Comparison of ENCODE assay signal across 32 cellular contexts in genomic region chr7:146129997-146130396, GRCh38. TPM values are rescaled to one million over a fixed set of nuclear protein-coding genes. Genes with fewer than 3 reads are reported as not detected.
"Had no signal": no experiment of that assay in that cellular context is flagged by ENCODE, and none has a peak within 500 bp of the region (broad histone marks: within the 10 kb centered on the region; RNA-seq: fewer than 3 reads in every experiment).

No MANE protein-coding gene starts in this region.

- ATAC-seq: activated naive CD4-positive, alpha-beta T cell treated with anti-CD3 and anti-CD28 coated beads, Interleukin-2, amount 50 U/mL, for 72 hours; activated naive CD8-positive, alpha-beta T cell treated with anti-CD3 and anti-CD28 coated beads, Interleukin-2, amount 50 U/mL, for 24 hours; activated T-cell treated with anti-CD3 and anti-CD28 coated beads, Interleukin-2, amount 50 U/mL, for 4 hours; activated T-cell treated with anti-CD3 and anti-CD28 coated beads, Interleukin-2, amount 50 U/mL, for 72 hours; activated T-helper 17 cell treated with anti-CD3 and anti-CD28 coated beads, Interleukin-2, amount 50 U/mL, for 72 hours; body of pancreas had no signal

- DNase-seq: activated effector memory CD4-positive, alpha-beta T cell treated with anti-CD3 and anti-CD28 coated beads, Interleukin-2, amount 50 U/mL, for 16 hours; activated effector memory CD4-positive, alpha-beta T cell treated with Interleukin-2 at 50 U/mL for 16 hours; activated gamma-delta T cell; activated gamma-delta T cell treated with Interleukin-2 at 50 U/mL for 16 hours; activated naive CD4-positive, alpha-beta T cell; activated naive CD4-positive, alpha-beta T cell treated with anti-CD3 and anti-CD28 coated beads for 36 hours; activated naive CD4-positive, alpha-beta T cell treated with anti-CD3 and anti-CD28 coated beads, Interleukin-2, amount 10 ng/mL, durations not matched to agents 7 days and 5 days; activated naive CD4-positive, alpha-beta T cell treated with anti-CD3 and anti-CD28 coated beads, Interleukin-2, amount 50 U/mL, for 16 hours; activated naive CD4-positive, alpha-beta T cell treated with Interleukin-2 at 50 U/mL for 16 hours; activated naive CD8-positive, alpha-beta T cell treated with anti-CD3 and anti-CD28 coated beads for 36 hours; activated naive CD8-positive, alpha-beta T cell treated with anti-CD3 and anti-CD28 coated beads, Interleukin-2, amount 10 ng/mL, durations not matched to agents 7 days and 5 days; activated naive CD8-positive, alpha-beta T cell treated with anti-CD3 and anti-CD28 coated beads, Interleukin-2, amount 50 U/mL, for 24 hours; activated T-cell treated with anti-CD3 and anti-CD28 coated beads, Interleukin-2, amount 50 U/mL, for 1 hour; activated T-cell treated with anti-CD3 and anti-CD28 coated beads, Interleukin-2, amount 50 U/mL, for 24 hours; activated T-cell treated with anti-CD3 and anti-CD28 coated beads, Interleukin-2, amount 50 U/mL, for 4 hours; activated T-cell treated with anti-CD3 and anti-CD28 coated beads, Interleukin-2, amount 50 U/mL, for 48 hours; activated T-cell treated with anti-CD3 and anti-CD28 coated beads, Interleukin-2, amount 50 U/mL, for 72 hours; adrenal gland; amniotic stem cell; amygdala; anterior cingulate cortex; body of pancreas; brain microvascular endothelial cell; caudate nucleus; central memory CD4-positive, alpha-beta T cell; cerebellar nuclear complex had no signal

RNA-seq across cellular contexts. Expression of gene CNTNAP2, which starts 13.4 kb away (rescaled TPM):
- total RNA-seq: activated naive CD4-positive, alpha-beta T cell treated with anti-CD3 and anti-CD28 coated beads, Interleukin-2, amount 50 U/mL, for 72 hours; activated naive CD8-positive, alpha-beta T cell treated with anti-CD3 and anti-CD28 coated beads, Interleukin-2, amount 10 ng/mL, durations not matched to agents 7 days and 5 days; activated T-cell treated with anti-CD3 and anti-CD28 coated beads, Interleukin-2, amount 50 U/mL, for 4 hours; activated T-cell treated with anti-CD3 and anti-CD28 coated beads, Interleukin-2, amount 50 U/mL, for 72 hours; activated T-helper 1 cell treated with anti-CD3 and anti-CD28 coated beads, Interleukin-12 subunit alpha, Interleukin-12 subunit beta, Interleukin-2, Interleukin-4 antibody, amounts not matched to agents 30 ng/mL and 10 ng/mL and 1 ng/mL, durations not matched to agents 14 hours and 24 hours and 36 hours; activated T-helper 17 cell treated with anti-CD3 and anti-CD28 coated beads, Interleukin-2, amount 50 U/mL, for 72 hours; activated T-helper 2 cell treated with anti-CD3 and anti-CD28 coated beads, Interferon-gamma antibody, Interleukin-2, Interleukin-4, amounts not matched to agents 10 μg/mL and 5 μg/mL and 100 μg/mL, durations not matched to agents 14 hours and 24 hours and 36 hours; aorta; ascending aorta had no signal
